ENCODE assay signal across 10 cellular contexts in the genomic region with DNA sequence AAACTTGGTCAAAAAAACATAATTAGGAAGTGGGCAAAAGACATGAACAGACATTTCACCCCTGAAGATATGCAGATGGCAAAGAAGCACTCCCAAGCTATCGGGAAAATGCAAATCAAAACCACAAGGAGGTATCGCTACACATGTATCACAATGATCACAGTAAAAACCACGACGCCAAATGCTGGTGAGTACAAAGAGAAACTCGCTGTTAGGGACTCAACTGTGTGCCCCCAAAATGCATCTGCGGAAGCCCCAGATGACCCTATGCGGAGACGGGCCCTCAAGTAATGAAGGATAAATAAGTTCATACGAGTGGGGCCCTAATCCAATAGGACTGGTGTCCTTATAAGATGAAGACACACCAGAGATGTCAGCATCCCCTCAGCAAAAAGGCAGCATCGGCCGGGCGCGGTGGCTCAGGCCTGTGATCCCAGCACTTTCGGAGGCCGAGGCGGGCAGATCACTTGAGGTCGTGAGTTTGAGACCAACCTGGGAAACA. TPM values are rescaled to one million over a fixed set of nuclear protein-coding genes. Genes with fewer than 3 reads are reported as not detected.
DNase-seq lines count a peak whose midpoint lies in the region; ATAC-seq, FAIRE-seq and TF ChIP-seq lines count a peak whose summit lies in the region.
"Had no signal": no experiment of that assay in that cellular context is flagged by ENCODE, and none has a peak within 500 bp of the region (broad histone marks: within the 10 kb centered on the region; RNA-seq: fewer than 3 reads in every experiment).

No MANE protein-coding gene starts in this region.

- TF ChIP-seq POLR2A in thyroid gland (IDR thresholded peaks at IDR 0.05): no peak

- in situ Hi-C loops in G401 (cut with HindIII; ENCODE audit: low sequenced_read_pairs): no loop called here

- peaks cover 81% of the 10 kb centered on the region for H3K79me2 ChIP-seq in OCI-LY3 (ENCODE audit: low read length)

- intact Hi-C loops in thyroid gland (cut with DNase I): no loop called here

- peaks cover 55% of the 10 kb centered on the region for H4K20me1 ChIP-seq in OCI-LY3 (ENCODE audit: insufficient read depth, low read length)

- peak overlapping the region; percentile 8 for H3K4me2 ChIP-seq in OCI-LY3 (ENCODE audit: low read length)

- H3K4me3 ChIP-seq in GM06990 (replicated peaks; ENCODE audit: low read depth, low read length) (peak overlapping the region; percentile 14), OCI-LY3 (ENCODE audit: low read length) (no peak overlapping the region), thyroid gland (replicated peaks in 1 of 3) (no peak overlapping the region)

- no peak overlapping the region for H2AFZ ChIP-seq in OCI-LY3 (ENCODE audit: low read depth, low read length)

- no peaks in the 10 kb centered on the region for H3K27me3 ChIP-seq in GM06990 (replicated peaks; ENCODE audit: control insufficient read depth, insufficient read depth, low read length)
- no peaks in the 10 kb centered on the region for H3K27me3 ChIP-seq in OCI-LY3 (ENCODE audit: low read depth, low read length)
- no peaks in the 10 kb centered on the region for H3K27me3 ChIP-seq in thyroid gland

- H3K4me1 ChIP-seq in OCI-LY3 (ENCODE audit: low read length) (peaks cover 22% of the 10 kb centered on the region), thyroid gland (peaks cover 0 to 7% of the 10 kb centered on the region in 2 donors)

- no peak for FAIRE-seq in frontal cortex (lab: Jason Lieb, UNC)
- FAIRE-seq: endometrium had no signal

- 0 out of 2 replicates have a peak, but pooled peaks cover 11% of the 10 kb centered on the region for H3K9me3 ChIP-seq in OCI-LY3 (ENCODE audit: insufficient read depth, low read length)
- no peaks in the 10 kb centered on the region for H3K9me3 ChIP-seq in thyroid gland

- DNase-seq in GM06990 (ENCODE audit: extremely low read depth, insufficient read length): peak; percentile 60
- peak; percentile 83 for DNase-seq in mesenteric fat pad (ENCODE audit: low spot score)
- DNase-seq in thyroid gland: no peak
- DNase-seq in frontal cortex (ENCODE audit: low spot score in 2 of 2): no peak
- no peak for DNase-seq in NCI-H69 (lab: John Stamatoyannopoulos, UW)
- no peak for DNase-seq in G401 (ENCODE audit: low spot score)

- H3K9ac ChIP-seq in OCI-LY3 (ENCODE audit: low read length): no peak overlapping the region

- H3K36me3 ChIP-seq in GM06990 (ENCODE audit: control insufficient read depth, insufficient read depth, low read length) (peaks cover 1% of the 10 kb centered on the region; the same call in 1 of the 2 replicates), OCI-LY3 (replicated peaks; ENCODE audit: low read depth, low read length) (peaks cover 19% of the 10 kb centered on the region), thyroid gland (no peaks in the 10 kb centered on the region)

- peak; percentile 51 for ATAC-seq in GM19438 (IDR thresholded peaks at IDR 0.05; ENCODE audit: low read depth, unreplicated experiment)
- ATAC-seq: HCT116 had no signal

- H3K27ac ChIP-seq in OCI-LY3 (ENCODE audit: low read length): no peak overlapping the region
- no peak overlapping the region for H3K27ac ChIP-seq in thyroid gland

- 92 to 96% methylated on average over 17 of the region's 17 CpGs for WGBS in thyroid gland, 2 donors

- no peak for TF ChIP-seq CTCF in GM06990 (IDR thresholded peaks at IDR 0.05; ENCODE audit: insufficient read depth, low read length, poor library complexity, severe bottlenecking)
- TF ChIP-seq CTCF in OCI-LY3 (IDR thresholded peaks at IDR 0.05; ENCODE audit: low read depth, low read length): no peak
- TF ChIP-seq CTCF in thyroid gland (IDR thresholded peaks at IDR 0.05): no peak

RNA-seq across cellular contexts. Expression of a gene that starts 10.2 kb away (rescaled TPM):
- total RNA-seq in mesenteric fat pad (91.3 TPM), thyroid gland (100 to 1,000 TPM in 3 of 4 donors, 10 to 100 TPM in 1; 86.4 to 184 (median 153) TPM), frontal cortex (38.3 TPM)
- 91.4 and 91.5 TPM in 2 replicates for total RNA-seq in G401 (2014; rRNA removed; shearing (Covaris generic))

RNA-seq across cellular contexts. Expression of a gene that starts 10.4 kb away (rescaled TPM):
- total RNA-seq in mesenteric fat pad: 27.7 TPM
- 10 to 100 TPM; 33.6 to 63.9 (median 40.4) TPM for total RNA-seq in thyroid gland
- 18.8 TPM for total RNA-seq in frontal cortex
- total RNA-seq in G401 (2014; rRNA removed; shearing (Covaris generic)): 7.0 and 21.4 TPM in 2 replicates

RNA-seq across cellular contexts. Expression of a gene that starts 51.5 kb away (rescaled TPM):
- total RNA-seq in mesenteric fat pad: 10.1 TPM
- 10 to 100 TPM; 10.2 to 17.0 (median 11.6) TPM for total RNA-seq in thyroid gland
- total RNA-seq in frontal cortex: 6.1 TPM
- total RNA-seq in G401 (2014; rRNA removed; shearing (Covaris generic)): 11.0 and 12.9 TPM in 2 replicates

Comparison
In these comparisons a context has a peak if more than half of its experiments do, and no peak if none do; other contexts are left out.
1. DNase-seq: peak in GM06990 (single experiment) and mesenteric fat pad (single experiment); none in thyroid gland (0 of 2), frontal cortex (0 of 2), NCI-H69 (single experiment) and G401 (single experiment).